Comparison of ENCODE assay signal across 4 cellular contexts in genomic region chr19:46323227-46323626, GRCh38. TPM values are rescaled to one million over a fixed set of nuclear protein-coding genes. Genes with fewer than 3 reads are reported as not detected.
"Had no signal": no experiment of that assay in that cellular context is flagged by ENCODE, and none has a peak within 500 bp of the region (broad histone marks: within the 10 kb centered on the region; RNA-seq: fewer than 3 reads in every experiment).

No MANE protein-coding gene starts in this region.

RNA-seq across cellular contexts. Expression of gene HIF3A, which starts 26.4 kb away (rescaled TPM):
- total RNA-seq: mammary epithelial cell; mononuclear cell; myocyte; naive thymus-derived CD4-positive, alpha-beta T cell had no signal
